In the genomic region with DNA sequence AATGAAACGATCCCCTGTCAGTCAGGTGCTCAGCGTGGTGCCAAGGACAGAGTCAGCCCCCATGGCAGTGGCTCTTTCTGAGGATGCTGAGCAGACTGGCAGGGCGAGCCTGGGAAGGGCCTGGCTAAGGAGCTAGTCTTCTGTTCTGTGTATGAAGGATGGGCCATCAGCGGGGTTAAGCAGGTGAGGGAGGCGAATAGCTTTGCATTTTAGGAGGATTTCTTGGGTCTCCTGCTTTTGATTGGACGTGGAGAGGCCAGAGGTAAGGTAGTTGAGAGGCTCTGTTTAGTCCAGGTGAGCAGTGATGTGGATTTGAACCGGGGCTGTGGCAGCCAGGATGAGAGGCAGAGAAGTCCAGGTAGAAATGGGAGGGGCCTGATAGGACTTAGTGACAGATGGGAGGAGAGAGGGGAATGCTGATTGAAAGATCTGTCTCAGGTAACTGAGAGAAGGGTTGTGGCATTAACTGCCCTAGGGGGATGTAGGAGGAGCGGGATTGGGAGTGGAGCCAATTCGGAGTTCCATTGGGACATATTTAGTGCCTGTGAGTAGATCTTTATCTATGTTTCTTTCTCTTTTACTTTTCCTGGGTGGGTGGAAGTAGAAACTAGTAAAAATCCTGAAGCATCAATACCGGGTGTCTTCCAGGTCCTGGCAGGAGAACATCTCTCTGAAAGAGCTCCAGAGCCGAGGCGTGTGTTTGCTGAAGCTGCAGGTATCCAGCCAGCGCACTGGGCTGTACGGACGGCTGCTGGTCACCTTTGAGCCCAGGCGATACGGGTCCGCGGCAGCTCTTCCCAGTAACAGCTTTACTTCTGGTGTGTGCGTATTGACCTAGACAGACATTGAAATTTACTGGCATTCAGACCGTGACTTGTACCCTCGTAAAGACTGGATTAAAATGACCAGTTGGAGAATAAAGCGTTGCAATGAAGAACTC, we compare ENCODE assay signal across 1 cellular context.
TF ChIP-seq lines count a peak whose summit lies in the region.

No MANE protein-coding gene starts in this region.

TF ChIP-seq in GM12878, 131 proteins besides CTCF, POLR2A, EP300 and RAD21:
- TF ChIP-seq TCF3 (IDR thresholded peaks at IDR 0.05; ENCODE audit: borderline replicate concordance, insufficient read depth, low read depth, low read length) (no peak), RB1 (IDR thresholded peaks at IDR 0.05; ENCODE audit: borderline replicate concordance) (no peak), MTA2 (IDR thresholded peaks at IDR 0.05; ENCODE audit: low read depth) (no peak), BMI1 (IDR thresholded peaks at IDR 0.05; ENCODE audit: borderline replicate concordance) (no peak), STAT1 (conservative IDR thresholded peaks at IDR 0.05) (no peak), NFIC (IDR thresholded peaks at IDR 0.05; ENCODE audit: low read depth, low read length) (no peak), MEF2B (IDR thresholded peaks at IDR 0.05; ENCODE audit: partially characterized antibody, poor library complexity, severe bottlenecking) (no peak), EZH2 (IDR thresholded peaks at IDR 0.05; ENCODE audit: borderline replicate concordance, control insufficient read depth, low read depth, low read length) (no peak), TBL1XR1 (IDR thresholded peaks at IDR 0.05; ENCODE audit: low read depth, low read length) (no peak), MYC (IDR thresholded peaks at IDR 0.05; ENCODE audit: insufficient read depth, insufficient read length, insufficient replicate concordance, low read length, severe bottlenecking) (no peak), TCF12 (IDR thresholded peaks at IDR 0.05; ENCODE audit: low read depth, low read length) (no peak), YY1 (IDR thresholded peaks at IDR 0.05; ENCODE audit: low read depth, low read length) (no peak), POU2F2 (IDR thresholded peaks at IDR 0.05; ENCODE audit: borderline replicate concordance, low read depth, low read length) (no peak), BCL11A (IDR thresholded peaks at IDR 0.05; ENCODE audit: low read depth, low read length) (no peak), ZNF622 (IDR thresholded peaks at IDR 0.05) (no peak), ETV6 (conservative IDR thresholded peaks at IDR 0.05 in 1 of 2, IDR thresholded peaks at IDR 0.05 in 1 of 2; ENCODE audit: borderline replicate concordance in 1 of 2, low read depth in 1 of 2) (no peak)
- TF ChIP-seq, protein P1, sequence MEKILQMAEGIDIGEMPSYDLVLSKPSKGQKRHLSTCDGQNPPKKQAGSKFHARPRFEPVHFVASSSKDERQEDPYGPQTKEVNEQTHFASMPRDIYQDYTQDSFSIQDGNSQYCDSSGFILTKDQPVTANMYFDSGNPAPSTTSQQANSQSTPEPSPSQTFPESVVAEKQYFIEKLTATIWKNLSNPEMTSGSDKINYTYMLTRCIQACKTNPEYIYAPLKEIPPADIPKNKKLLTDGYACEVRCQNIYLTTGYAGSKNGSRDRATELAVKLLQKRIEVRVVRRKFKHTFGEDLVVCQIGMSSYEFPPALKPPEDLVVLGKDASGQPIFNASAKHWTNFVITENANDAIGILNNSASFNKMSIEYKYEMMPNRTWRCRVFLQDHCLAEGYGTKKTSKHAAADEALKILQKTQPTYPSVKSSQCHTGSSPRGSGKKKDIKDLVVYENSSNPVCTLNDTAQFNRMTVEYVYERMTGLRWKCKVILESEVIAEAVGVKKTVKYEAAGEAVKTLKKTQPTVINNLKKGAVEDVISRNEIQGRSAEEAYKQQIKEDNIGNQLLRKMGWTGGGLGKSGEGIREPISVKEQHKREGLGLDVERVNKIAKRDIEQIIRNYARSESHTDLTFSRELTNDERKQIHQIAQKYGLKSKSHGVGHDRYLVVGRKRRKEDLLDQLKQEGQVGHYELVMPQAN (conservative IDR thresholded peaks at IDR 0.05): no peak
- TF ChIP-seq, protein P2, sequence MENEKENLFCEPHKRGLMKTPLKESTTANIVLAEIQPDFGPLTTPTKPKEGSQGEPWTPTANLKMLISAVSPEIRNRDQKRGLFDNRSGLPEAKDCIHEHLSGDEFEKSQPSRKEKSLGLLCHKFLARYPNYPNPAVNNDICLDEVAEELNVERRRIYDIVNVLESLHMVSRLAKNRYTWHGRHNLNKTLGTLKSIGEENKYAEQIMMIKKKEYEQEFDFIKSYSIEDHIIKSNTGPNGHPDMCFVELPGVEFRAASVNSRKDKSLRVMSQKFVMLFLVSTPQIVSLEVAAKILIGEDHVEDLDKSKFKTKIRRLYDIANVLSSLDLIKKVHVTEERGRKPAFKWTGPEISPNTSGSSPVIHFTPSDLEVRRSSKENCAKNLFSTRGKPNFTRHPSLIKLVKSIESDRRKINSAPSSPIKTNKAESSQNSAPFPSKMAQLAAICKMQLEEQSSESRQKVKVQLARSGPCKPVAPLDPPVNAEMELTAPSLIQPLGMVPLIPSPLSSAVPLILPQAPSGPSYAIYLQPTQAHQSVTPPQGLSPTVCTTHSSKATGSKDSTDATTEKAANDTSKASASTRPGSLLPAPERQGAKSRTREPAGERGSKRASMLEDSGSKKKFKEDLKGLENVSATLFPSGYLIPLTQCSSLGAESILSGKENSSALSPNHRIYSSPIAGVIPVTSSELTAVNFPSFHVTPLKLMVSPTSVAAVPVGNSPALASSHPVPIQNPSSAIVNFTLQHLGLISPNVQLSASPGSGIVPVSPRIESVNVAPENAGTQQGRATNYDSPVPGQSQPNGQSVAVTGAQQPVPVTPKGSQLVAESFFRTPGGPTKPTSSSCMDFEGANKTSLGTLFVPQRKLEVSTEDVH (IDR thresholded peaks at IDR 0.05; ENCODE audit: low read depth, partially characterized antibody): no peak
